In genomic region chr5:63963080-63963735, GRCh38 we compare ENCODE assay signal across 8 cellular contexts. TPM values are rescaled to one million over a fixed set of nuclear protein-coding genes. Genes with fewer than 3 reads are reported as not detected.
A peak's percentile ranks its signal among the peaks of the same experiment; 100 is the strongest.
DNase-seq lines count a peak whose midpoint lies in the region; ATAC-seq, FAIRE-seq and TF ChIP-seq lines count a peak whose summit lies in the region.

No MANE protein-coding gene starts in this region.

- no peaks in the 10 kb centered on the region for H3K9me3 Mint-ChIP-seq in T-helper 2 cell treated with Interferon-gamma antibody and Interleukin-4, amounts not matched to agents 5 μg/mL and 100 μg/mL, for 36 hours

- DNase-seq in AML-193 (lab: John Stamatoyannopoulos, UW) (peak; percentile 41 to 74), GM12891 (ENCODE audit: insufficient read length, low spot score) (peak; percentile 43), NCI-H1105 (lab: John Stamatoyannopoulos, UW) (peak; percentile 54), frontal cortex (ENCODE audit: low spot score in 2 of 2) (peak; percentile 40 to 43), sciatic nerve (ENCODE audit: low spot score) (no peak), mesenteric fat pad (ENCODE audit: low spot score) (no peak)
- DNase-seq in T-helper 2 cell treated with Interferon-gamma antibody and Interleukin-4, amounts not matched to agents 5 μg/mL and 100 μg/mL, for 36 hours (ENCODE audit: low spot score): peak; percentile 5

- no peak for TF ChIP-seq POLR2A in GM12891 (IDR thresholded peaks at IDR 0.05; ENCODE audit: low read depth, low read length)

- no peak overlapping the region for H3K27ac Mint-ChIP-seq in T-helper 2 cell treated with Interferon-gamma antibody and Interleukin-4, amounts not matched to agents 5 μg/mL and 100 μg/mL, for 36 hours

- peaks cover 22% of the 10 kb centered on the region for H3K27me3 Mint-ChIP-seq in T-helper 2 cell treated with Interferon-gamma antibody and Interleukin-4, amounts not matched to agents 5 μg/mL and 100 μg/mL, for 36 hours (ENCODE audit: low read depth)

- H3K36me3 Mint-ChIP-seq in T-helper 2 cell treated with Interferon-gamma antibody and Interleukin-4, amounts not matched to agents 5 μg/mL and 100 μg/mL, for 36 hours (ENCODE audit: low read depth): no peaks in the 10 kb centered on the region

- H3K4me3 Mint-ChIP-seq in T-helper 2 cell treated with Interferon-gamma antibody and Interleukin-4, amounts not matched to agents 5 μg/mL and 100 μg/mL, for 36 hours: no peak overlapping the region

- H3K4me1 Mint-ChIP-seq in T-helper 2 cell treated with Interferon-gamma antibody and Interleukin-4, amounts not matched to agents 5 μg/mL and 100 μg/mL, for 36 hours (ENCODE audit: low read depth): no peaks in the 10 kb centered on the region

- intact Hi-C loops in sciatic nerve (cut with DNase I): no loop called here

- FAIRE-seq in GM12891 (lab: Jason Lieb, UNC) (peak; percentile 45), frontal cortex (lab: Jason Lieb, UNC) (peak; percentile 39)

- ATAC-seq in HG02759 (IDR thresholded peaks at IDR 0.05; ENCODE audit: unreplicated experiment) (peak; percentile 90), sciatic nerve (peak; percentile 49)

TF ChIP-seq in GM12891, 5 proteins besides CTCF, POLR2A, EP300 and RAD21:
- no peak for TF ChIP-seq POU2F2 (IDR thresholded peaks at IDR 0.05; ENCODE audit: low read depth, low read length)
- no peak for TF ChIP-seq TAF1 (IDR thresholded peaks at IDR 0.05; ENCODE audit: low read depth, low read length)
- no peak for TF ChIP-seq SPI1 (IDR thresholded peaks at IDR 0.05; ENCODE audit: low read depth, low read length)
- no peak for TF ChIP-seq PAX5 (IDR thresholded peaks at IDR 0.05; ENCODE audit: insufficient read depth, low read length, severe bottlenecking)
- TF ChIP-seq POLR2AphosphoS5 (IDR thresholded peaks at IDR 0.05; ENCODE audit: low read depth, low read length): no peak

RNA-seq across cellular contexts. Expression of gene HTR1A, which starts 1.0 kb away (rescaled TPM):
- not detected for polyA plus RNA-seq in GM12891 (2012; ENCODE audit: low read depth, missing spikeins)
- total RNA-seq in frontal cortex: 20.4 TPM
- not detected for total RNA-seq in sciatic nerve
- total RNA-seq in mesenteric fat pad: not detected

Comparison
In these comparisons a context has a peak if more than half of its experiments do, and no peak if none do; other contexts are left out.
1. DNase-seq: peak in AML-193 (2 of 2), GM12891 (single experiment), NCI-H1105 (single experiment), T-helper 2 cell treated with Interferon-gamma antibody and Interleukin-4, amounts not matched to agents 5 μg/mL and 100 μg/mL, for 36 hours (single experiment) and frontal cortex (2 of 2); none in sciatic nerve (single experiment) and mesenteric fat pad (single experiment).
2. RNA of gene HTR1A, which starts 1.0 kb away (total RNA-seq): 20.4 TPM in frontal cortex (single experiment); not detected in sciatic nerve (single experiment) and not detected in mesenteric fat pad (single experiment); every median in the first group is over 10 times any median in the second.